10 cellular contexts compared by ENCODE assay signal in the genomic region with DNA sequence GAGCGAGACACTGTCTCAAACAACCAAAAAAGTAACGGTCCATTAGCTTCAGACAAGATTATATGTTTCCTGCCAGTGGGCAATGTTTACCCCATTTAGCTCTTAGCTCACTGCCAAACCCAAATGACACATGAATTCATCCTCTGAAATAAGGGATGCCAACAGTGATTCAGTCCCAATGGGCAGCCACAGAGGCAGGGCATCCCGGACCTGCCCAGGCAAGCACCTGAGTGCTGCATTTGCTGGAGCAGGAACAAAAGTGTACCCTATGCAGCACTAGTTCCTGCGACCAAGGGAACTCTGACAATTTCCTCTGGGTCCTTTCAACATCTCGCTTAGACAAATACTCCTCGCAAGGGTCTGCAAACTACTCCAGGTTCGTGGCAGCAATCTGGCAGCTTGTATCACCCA. TPM values are rescaled to one million over a fixed set of nuclear protein-coding genes. Genes with fewer than 3 reads are reported as not detected.
A peak's percentile ranks its signal among the peaks of the same experiment; 100 is the strongest.
DNase-seq lines count a peak whose midpoint lies in the region; ATAC-seq and TF ChIP-seq lines count a peak whose summit lies in the region.
"Had no signal": no experiment of that assay in that cellular context is flagged by ENCODE, and none has a peak within 500 bp of the region (broad histone marks: within the 10 kb centered on the region; RNA-seq: fewer than 3 reads in every experiment).

No MANE protein-coding gene starts in this region.

- H3K27ac ChIP-seq in AG04450 (ENCODE audit: low read depth, low read length) (peak overlapping the region; percentile 65), mammary epithelial cell (ENCODE audit: insufficient read depth, low read depth, low read length) (peak overlapping the region; percentile 92)

- no peaks in the 10 kb centered on the region for H4K20me1 ChIP-seq in mammary epithelial cell (ENCODE audit: insufficient read depth, low read length)

- H3K27me3 Mint-ChIP-seq in nephron progenitor cell (ENCODE audit: low read depth, poor library complexity): no peaks in the 10 kb centered on the region

- H3K27me3 ChIP-seq in AG04450 (ENCODE audit: control insufficient read depth, insufficient read depth, low read length) (no peaks in the 10 kb centered on the region), mammary epithelial cell (ENCODE audit: insufficient read depth, low read length) (no peaks in the 10 kb centered on the region)

- no peak for DNase-seq in AG04450 (ENCODE audit: low read depth, low spot score)
- peak; percentile 58 for DNase-seq in LHCN-M2 (ENCODE audit: low read depth)
- DNase-seq in mammary epithelial cell: peak; percentile 95
- DNase-seq in nephron progenitor cell: no peak
- no peak for DNase-seq in SIG-M5 (lab: John Stamatoyannopoulos, UW)
- no peak for DNase-seq in NCI-H2029 (lab: John Stamatoyannopoulos, UW)
- DNase-seq: DMS 273 treated with DMSO at 0.1 percent for 48 hours, RPMI8226 had no signal

- H3K27ac Mint-ChIP-seq in nephron progenitor cell: peak overlapping the region; percentile 86

- peaks cover 38% of the 10 kb centered on the region for H3K4me1 Mint-ChIP-seq in nephron progenitor cell

- H3K9me3 ChIP-seq in AG04450 (ENCODE audit: control insufficient read depth, insufficient read depth, low read length) (no peaks in the 10 kb centered on the region), mammary epithelial cell (replicated peaks; ENCODE audit: insufficient read depth, low read length) (no peaks in the 10 kb centered on the region)

- CTCF ChIA-PET in AG04450 (lab: Charles Lee) (interaction anchor here (0.6 kb wide), 1 partner anchor 357 kb away, joined by 3 read pairs; no protein-coding TSS in a partner anchor), mammary epithelial cell (lab: Charles Lee; ENCODE audit: low non-redundant PET) (interaction anchor here (0.7 kb wide), 1 partner anchor 11 kb away, joined by 4 read pairs; no protein-coding TSS in a partner anchor)

- TF ChIP-seq POLR2A in GM18505 (IDR thresholded peaks at IDR 0.05; ENCODE audit: borderline replicate concordance, extremely low read depth, insufficient read depth, insufficient read length): no peak

- BruUV-seq in mammary epithelial cell (replicated peaks; lab: Mats Ljungman, UMichigan): no TSS peak

- 0% methylated on average over 7 of the region's 7 CpGs for WGBS in mammary epithelial cell (ENCODE audit: low coverage, missing lambda C conversion rate)

- no peak for TF ChIP-seq CTCF in AG04450 (IDR thresholded peaks at IDR 0.05; ENCODE audit: low read depth, low read length)
- no peak for TF ChIP-seq CTCF in mammary epithelial cell (conservative IDR thresholded peaks at IDR 0.05 in 1 of 2, IDR thresholded peaks at IDR 0.05 in 1 of 2; ENCODE audit: extremely low read depth in 1 of 2, insufficient read depth in 1 of 2, low read depth in 1 of 2, low read length in 2 of 2)
- TF ChIP-seq CTCF in nephron progenitor cell (IDR thresholded peaks at IDR 0.05): no peak

- in situ Hi-C loops in mammary epithelial cell (cut with MboI; ENCODE audit: low sequenced_read_pairs in 2 of 2): no loop called here

- H3K4me3 ChIP-seq in AG04450 (ENCODE audit: low read depth, low read length) (no peak overlapping the region), mammary epithelial cell (replicated peaks in 1 of 3; ENCODE audit: insufficient read depth in 1 of 3, low read depth in 2 of 3, low read length in 3 of 3) (no peak overlapping the region)

- H3K9ac ChIP-seq in mammary epithelial cell (ENCODE audit: insufficient read depth, low read length): peak overlapping the region; percentile 25

- H3K4me3 Mint-ChIP-seq in nephron progenitor cell: no peak overlapping the region

- H3K79me2 ChIP-seq in mammary epithelial cell (ENCODE audit: insufficient read depth, low read length): peaks cover 89% of the 10 kb centered on the region

- peaks cover 14% of the 10 kb centered on the region for H3K36me3 ChIP-seq in mammary epithelial cell (ENCODE audit: insufficient read depth, low read length)

- H2AFZ ChIP-seq in mammary epithelial cell (ENCODE audit: low read depth, low read length): no peak overlapping the region

- H3K4me2 ChIP-seq in mammary epithelial cell (ENCODE audit: insufficient read depth, low read depth, low read length): peak overlapping the region; percentile 70

- intact Hi-C loops in mammary epithelial cell (cut with micrococcal nuclease): loop anchor here (2.0 to 5.0 kb wide), 2 partner anchors 14 to 138 kb away; partner anchors contain the start of gene PRKAR2A

- dilution Hi-C loops in mammary epithelial cell (cut with HindIII; ENCODE audit: low sequenced_read_pairs): no loop called here

- peaks cover 44% of the 10 kb centered on the region for H3K4me1 ChIP-seq in mammary epithelial cell (ENCODE audit: insufficient read depth, low read length)

- peaks cover 5% of the 10 kb centered on the region for H3K9me3 Mint-ChIP-seq in nephron progenitor cell

- POLR2A ChIA-PET in AG04450 (lab: Yijun Ruan, JAX): interaction anchor here (0.6 to 1.9 kb wide), 3 partner anchors 8 to 269 kb away, joined by 3 to 8 read pairs (median 3); partner anchors contain the start of genes CCDC51, IP6K2, NCKIPSD and TMA7

- no peak for ATAC-seq in HG03378 (IDR thresholded peaks at IDR 0.05; ENCODE audit: unreplicated experiment)
- ATAC-seq in GM18505 (IDR thresholded peaks at IDR 0.05; ENCODE audit: unreplicated experiment): no peak

- H3K36me3 Mint-ChIP-seq in nephron progenitor cell (ENCODE audit: low read depth): peaks cover 78% of the 10 kb centered on the region

RNA-seq across cellular contexts. Expression of gene IP6K2, which starts 8.0 kb away (rescaled TPM):
- polyA plus RNA-seq in AG04450 (2011; rRNA removed): 110 and 115 TPM in 2 replicates
- 81.0 and 85.0 TPM in 2 replicates for polyA minus RNA-seq in AG04450 (2011; rRNA and poly(A)+ RNA removed)
- total RNA-seq in LHCN-M2 (2014; rRNA removed): 69.2 and 70.4 TPM in 2 replicates
- polyA plus RNA-seq in LHCN-M2 (2012): 59.9 TPM
- total RNA-seq in mammary epithelial cell: 10 to 100 TPM; 62.7 to 95.8 TPM
- 94.7 TPM for polyA plus RNA-seq in mammary epithelial cell
- 33.8 TPM for polyA minus RNA-seq in mammary epithelial cell

RNA-seq across cellular contexts. Expression of gene NCKIPSD, which starts 23.3 kb away (rescaled TPM):
- 25.4 and 36.3 TPM in 2 replicates for polyA plus RNA-seq in AG04450 (2011; rRNA removed)
- polyA minus RNA-seq in AG04450 (2011; rRNA and poly(A)+ RNA removed): 41.5 and 70.4 TPM in 2 replicates
- 29.8 and 37.9 TPM in 2 replicates for total RNA-seq in LHCN-M2 (2014; rRNA removed)
- polyA plus RNA-seq in LHCN-M2 (2012): 20.4 TPM
- total RNA-seq in mammary epithelial cell: 10 to 100 TPM; 14.8 to 21.1 TPM
- 23.8 TPM for polyA plus RNA-seq in mammary epithelial cell
- 14.0 TPM for polyA minus RNA-seq in mammary epithelial cell

RNA-seq across cellular contexts. Expression of gene CELSR3, which starts 46.4 kb away (rescaled TPM):
- polyA plus RNA-seq in AG04450 (2011; rRNA removed) (0.55 and 0.73 TPM in 2 replicates), mammary epithelial cell (0.51 TPM)
- polyA minus RNA-seq in AG04450 (2011; rRNA and poly(A)+ RNA removed): 1.8 and 2.3 TPM in 2 replicates
- total RNA-seq in LHCN-M2 (2014; rRNA removed) (4.3 and 4.5 TPM in 2 replicates), mammary epithelial cell (1 to 10 TPM; 1.7 to 2.2 TPM)
- polyA plus RNA-seq in LHCN-M2 (2012): 2.6 TPM
- polyA minus RNA-seq in mammary epithelial cell: 1.8 TPM

Comparison
In these comparisons a context has a peak if more than half of its experiments do, and no peak if none do; other contexts are left out.
1. DNase-seq: peak in LHCN-M2 (single experiment) and mammary epithelial cell (single experiment); none in AG04450 (single experiment), nephron progenitor cell (single experiment), SIG-M5 (single experiment) and NCI-H2029 (single experiment).